8 cellular contexts compared by ENCODE assay signal in the genomic region with DNA sequence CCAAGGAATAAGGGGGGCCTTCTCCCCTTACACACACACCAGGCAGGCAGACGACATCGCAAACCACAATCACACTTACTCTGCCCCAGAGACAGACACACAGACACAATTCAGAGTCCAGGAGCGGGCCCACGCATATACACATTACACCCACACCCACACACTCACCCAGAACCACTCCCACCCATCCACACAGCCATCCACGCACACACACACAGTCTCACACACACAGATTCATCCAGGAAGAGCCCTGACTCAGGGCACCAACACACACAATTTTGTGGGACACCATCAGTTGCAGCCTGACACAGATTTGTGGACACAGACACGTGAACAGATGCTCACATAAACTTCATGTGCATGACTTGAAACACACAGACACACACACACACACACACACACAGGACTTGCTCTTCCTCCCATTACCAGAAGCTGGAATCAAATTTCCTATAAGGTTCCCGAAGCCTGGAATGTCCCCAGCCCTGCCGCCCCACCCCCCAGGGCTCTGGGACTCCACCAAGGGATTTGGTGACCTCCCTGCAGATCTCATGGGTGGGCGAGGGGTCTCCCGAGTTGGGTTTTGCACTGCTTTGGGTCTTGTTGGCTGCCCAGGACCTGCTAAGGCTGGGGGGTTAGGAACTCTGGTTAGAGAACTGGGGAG. TPM values are rescaled to one million over a fixed set of nuclear protein-coding genes. Genes with fewer than 3 reads are reported as not detected.
DNase-seq lines count a peak whose midpoint lies in the region; ATAC-seq and TF ChIP-seq lines count a peak whose summit lies in the region.

No MANE protein-coding gene starts in this region.

- H3K79me1 ChIP-seq in mesendoderm (ENCODE audit: low read length) = peaks cover 2% of the 10 kb centered on the region

- ATAC-seq in HG03095 (IDR thresholded peaks at IDR 0.05; ENCODE audit: unreplicated experiment) = no peak

- no peak overlapping the region for H2BK120ac ChIP-seq in mesendoderm (ENCODE audit: low read depth, low read length)

- no peaks in the 10 kb centered on the region for H3K9me3 ChIP-seq in SJCRH30 (replicated peaks)
- H3K9me3 ChIP-seq in thymus (ENCODE audit: control insufficient read depth) = no peaks in the 10 kb centered on the region

- WGBS in mesendoderm (ENCODE audit: extremely low coverage, insufficient coverage, low lambda C conversion rate) = no CpG with 5 or more reads among the region's 10 CpGs
- WGBS in thymus = 85% methylated on average over 10 of the region's 10 CpGs

- no peaks in the 10 kb centered on the region for H3K27me3 ChIP-seq in SJCRH30
- no peaks in the 10 kb centered on the region for H3K27me3 ChIP-seq in mesendoderm (ENCODE audit: insufficient read depth, low read length, poor library complexity)
- H3K27me3 ChIP-seq in thymus (ENCODE audit: control insufficient read depth, insufficient read depth) = no peaks in the 10 kb centered on the region

- CTCF ChIA-PET in activated CD4-positive, alpha-beta T cell treated with anti-CD3 and anti-CD28 coated beads, Interleukin-2, amount 10 ng/mL, durations not matched to agents 7 days and 5 days (lab: Charles Lee) = no interaction called here

- H3K4ac ChIP-seq in mesendoderm (ENCODE audit: low read depth, low read length) = peak overlapping the region; percentile 20

- H3K9ac ChIP-seq in mesendoderm (ENCODE audit: low read length) = peak overlapping the region; percentile 47

- H2AK5ac ChIP-seq in mesendoderm (ENCODE audit: low read length) = no peak overlapping the region

- H3K4me3 ChIP-seq in SJCRH30 (peak overlapping the region; percentile 22; the same call in 1 of the 2 replicates), fibroblast of mammary gland (ENCODE audit: control insufficient read depth, low read depth, low read length) (no peak overlapping the region), mesendoderm (ENCODE audit: low read length) (peak overlapping the region; percentile 5), thymus (ENCODE audit: low read length) (no peak overlapping the region)

- H3K9me3 Mint-ChIP-seq in activated CD4-positive, alpha-beta T cell treated with anti-CD3 and anti-CD28 coated beads, Interleukin-2, amount 10 ng/mL, durations not matched to agents 7 days and 5 days = no peaks in the 10 kb centered on the region

- peak overlapping the region; percentile 77 for H3K4me2 ChIP-seq in mesendoderm (ENCODE audit: low read length)

- no peaks in the 10 kb centered on the region for H3K79me2 ChIP-seq in mesendoderm (ENCODE audit: control insufficient read depth, insufficient read depth, low read length)

- no peak overlapping the region for H3K4me3 Mint-ChIP-seq in activated CD4-positive, alpha-beta T cell treated with anti-CD3 and anti-CD28 coated beads, Interleukin-2, amount 10 ng/mL, durations not matched to agents 7 days and 5 days

- H3K18ac ChIP-seq in mesendoderm (ENCODE audit: low read length) = peak overlapping the region; percentile 33

- POLR2A ChIA-PET in activated CD4-positive, alpha-beta T cell treated with anti-CD3 and anti-CD28 coated beads, Interleukin-2, amount 10 ng/mL, durations not matched to agents 7 days and 5 days (lab: Charles Lee) = no interaction called here

- H3K56ac ChIP-seq in mesendoderm (ENCODE audit: low read length) = peak overlapping the region; percentile 90

- peak in 1 of 2 experiments; percentile 23 for DNase-seq in SJCRH30
- peak; percentile 65 for DNase-seq in fibroblast of mammary gland (ENCODE audit: low read depth)
- peak; percentile 69 for DNase-seq in mesendoderm
- DNase-seq in AG20443 (ENCODE audit: low spot score) = no peak
- DNase-seq in activated CD4-positive, alpha-beta T cell treated with anti-CD3 and anti-CD28 coated beads, Interleukin-2, amount 10 ng/mL, durations not matched to agents 7 days and 5 days = no peak
- no peak for DNase-seq in NOMO-1 treated with dmso at 0.1 percent for 144 hours (lab: John Stamatoyannopoulos, UW; ENCODE audit: unreplicated experiment)

- H3K27me3 Mint-ChIP-seq in activated CD4-positive, alpha-beta T cell treated with anti-CD3 and anti-CD28 coated beads, Interleukin-2, amount 10 ng/mL, durations not matched to agents 7 days and 5 days = no peaks in the 10 kb centered on the region

- no peak for TF ChIP-seq CTCF in fibroblast of mammary gland (conservative IDR thresholded peaks at IDR 0.05; ENCODE audit: control insufficient read depth, insufficient read depth, low read depth, low read length)

- H3K4me1 ChIP-seq in SJCRH30 = no peaks in the 10 kb centered on the region
- H3K4me1 ChIP-seq in mesendoderm (ENCODE audit: control insufficient read depth, low read depth, low read length) = peaks cover 6% of the 10 kb centered on the region
- no peaks in the 10 kb centered on the region for H3K4me1 ChIP-seq in thymus (ENCODE audit: control insufficient read depth, insufficient read depth, low read length)

- H3K36me3 Mint-ChIP-seq in activated CD4-positive, alpha-beta T cell treated with anti-CD3 and anti-CD28 coated beads, Interleukin-2, amount 10 ng/mL, durations not matched to agents 7 days and 5 days (ENCODE audit: low read depth) = no peaks in the 10 kb centered on the region

- no peak overlapping the region for H4K5ac ChIP-seq in mesendoderm (ENCODE audit: low read length)

- H2BK15ac ChIP-seq in mesendoderm (replicated peaks; ENCODE audit: low read depth) = no peak overlapping the region

- H2BK5ac ChIP-seq in mesendoderm (ENCODE audit: low read length) = no peak overlapping the region

- H4K8ac ChIP-seq in mesendoderm (ENCODE audit: low read depth, low read length) = no peak overlapping the region

- no peaks in the 10 kb centered on the region for H3K4me1 Mint-ChIP-seq in activated CD4-positive, alpha-beta T cell treated with anti-CD3 and anti-CD28 coated beads, Interleukin-2, amount 10 ng/mL, durations not matched to agents 7 days and 5 days

- H3K36me3 ChIP-seq in SJCRH30 (no peaks in the 10 kb centered on the region), mesendoderm (ENCODE audit: control insufficient read depth, insufficient read depth, low read length) (no peaks in the 10 kb centered on the region), thymus (ENCODE audit: control insufficient read depth, insufficient read depth) (no peaks in the 10 kb centered on the region)

- no peak overlapping the region for H3K27ac ChIP-seq in SJCRH30
- H3K27ac ChIP-seq in mesendoderm (ENCODE audit: low read depth, low read length) = no peak overlapping the region
- peak overlapping the region; percentile 12 for H3K27ac ChIP-seq in thymus (ENCODE audit: low read depth)

- peak overlapping the region; percentile 89 for H3K23ac ChIP-seq in mesendoderm (ENCODE audit: low read length)

- H3K27ac Mint-ChIP-seq in activated CD4-positive, alpha-beta T cell treated with anti-CD3 and anti-CD28 coated beads, Interleukin-2, amount 10 ng/mL, durations not matched to agents 7 days and 5 days = no peak overlapping the region

RNA-seq across cellular contexts. Expression of gene TNS1, which starts 23.5 kb away (rescaled TPM):
- 2.5 and 3.0 TPM in 2 replicates for total RNA-seq in SJCRH30 (2014; rRNA removed; shearing (Covaris generic))
- 1.7 TPM for polyA plus RNA-seq in mesendoderm (2013, experiment 1 of 2)
- 2.4 TPM for polyA plus RNA-seq in mesendoderm (2013, experiment 2 of 2)
- 21.3 TPM for polyA plus RNA-seq in thymus
- total RNA-seq in activated CD4-positive, alpha-beta T cell treated with anti-CD3 and anti-CD28 coated beads, Interleukin-2, amount 10 ng/mL, durations not matched to agents 7 days and 5 days = 10 to 100 TPM; 11.0 to 13.5 TPM

Comparison
In these comparisons a context has a peak if more than half of its experiments do, and no peak if none do; other contexts are left out.
1. DNase-seq: peak in fibroblast of mammary gland (single experiment) and mesendoderm (single experiment); none in AG20443 (single experiment), activated CD4-positive, alpha-beta T cell treated with anti-CD3 and anti-CD28 coated beads, Interleukin-2, amount 10 ng/mL, durations not matched to agents 7 days and 5 days (single experiment) and NOMO-1 treated with dmso at 0.1 percent for 144 hours (single experiment).
2. H3K4me3 ChIP-seq: peak in SJCRH30 (single experiment) and mesendoderm (single experiment); none in fibroblast of mammary gland (single experiment) and thymus (single experiment).